ENCODE assay signal across 18 cellular contexts in the genomic region with DNA sequence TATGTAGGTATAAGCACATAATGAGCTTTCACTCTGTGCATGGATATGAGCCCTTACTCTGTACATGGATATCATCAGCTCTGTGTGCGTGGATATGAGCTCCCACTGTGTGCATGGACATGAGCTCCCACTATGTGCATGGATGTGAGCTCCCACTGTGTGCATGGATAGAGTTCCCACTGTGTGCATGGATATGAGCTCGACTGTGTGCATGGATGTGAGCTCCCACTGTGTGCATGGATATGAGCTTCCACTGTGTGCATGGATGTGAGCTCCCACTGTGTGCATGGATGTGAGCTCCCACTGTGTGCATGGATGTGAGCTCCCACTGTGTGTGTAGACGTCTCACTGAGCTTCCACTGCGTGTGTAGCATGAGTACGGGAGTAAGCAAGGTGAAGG.
DNase-seq lines count a peak whose midpoint lies in the region; ATAC-seq, FAIRE-seq and TF ChIP-seq lines count a peak whose summit lies in the region.
"Had no signal": no experiment of that assay in that cellular context is flagged by ENCODE, and none has a peak within 500 bp of the region (broad histone marks: within the 10 kb centered on the region; RNA-seq: fewer than 3 reads in every experiment).

No MANE protein-coding gene starts in this region.

- H4K20me1 ChIP-seq in BLaER1, result no peaks in the 10 kb centered on the region
- no peaks in the 10 kb centered on the region for H4K20me1 ChIP-seq in PC-3 (ENCODE audit: low read length)

- H3K9me3 ChIP-seq in BLaER1 (no peaks in the 10 kb centered on the region), PC-3 (ENCODE audit: low read length) (no peaks in the 10 kb centered on the region)
- H3K9me3 ChIP-seq in CD4-positive, CD25-positive, alpha-beta regulatory T cell (ENCODE audit: control insufficient read depth in 2 of 2, low read length in 2 of 2), result no peaks in the 10 kb centered on the region
- H3K9me3 ChIP-seq: lower lobe of right lung, Peyer's patch, thoracic aorta had no signal

- no peaks in the 10 kb centered on the region for H3K27me3 ChIP-seq in BLaER1
- no peaks in the 10 kb centered on the region for H3K27me3 ChIP-seq in CD4-positive, CD25-positive, alpha-beta regulatory T cell (ENCODE audit: control insufficient read depth, insufficient read depth, low read length)
- no peaks in the 10 kb centered on the region for H3K27me3 ChIP-seq in PC-3 (ENCODE audit: low read length)
- H3K27me3 ChIP-seq: Peyer's patch had no signal

- H3K36me3 ChIP-seq in BLaER1 (no peaks in the 10 kb centered on the region), PC-3 (ENCODE audit: low read depth, low read length) (no peaks in the 10 kb centered on the region)
- H3K36me3 ChIP-seq in CD4-positive, CD25-positive, alpha-beta regulatory T cell (ENCODE audit: control insufficient read depth, insufficient read depth, low read length), result no peaks in the 10 kb centered on the region
- H3K36me3 ChIP-seq: lower lobe of right lung, Peyer's patch, thoracic aorta had no signal

- H3K4me2 ChIP-seq in BLaER1 (peak overlapping the region; percentile 84), PC-3 (ENCODE audit: low read length) (peak overlapping the region; percentile 83; the same call in 1 of the 2 replicates)

- peak overlapping the region; percentile 95 to 98 (median 96) for H3K27ac Mint-ChIP-seq in CD4-positive, CD25-positive, alpha-beta regulatory T cell
- H3K27ac Mint-ChIP-seq: endodermal cell, nephron had no signal

- H3K4me3 ChIP-seq in BLaER1 (no peak overlapping the region), PC-3 (ENCODE audit: low read length) (no peak overlapping the region)
- H3K4me3 ChIP-seq in CD4-positive, CD25-positive, alpha-beta regulatory T cell (ENCODE audit: low read depth, low read length), result no peak overlapping the region
- H3K4me3 ChIP-seq: SK-N-MC, thoracic aorta had no signal

- no peak for ATAC-seq in CD4-positive, CD25-positive, alpha-beta regulatory T cell (ENCODE audit: low read depth in 2 of 2)
- ATAC-seq in PC-3 (no peak), HG02973 (IDR thresholded peaks at IDR 0.05; ENCODE audit: unreplicated experiment) (no peak), HG02884 (IDR thresholded peaks at IDR 0.05; ENCODE audit: unreplicated experiment) (no peak)

- H3K4me1 ChIP-seq in BLaER1, result peaks cover 79% of the 10 kb centered on the region
- peaks cover 19% of the 10 kb centered on the region for H3K4me1 ChIP-seq in CD4-positive, CD25-positive, alpha-beta regulatory T cell (ENCODE audit: control insufficient read depth, insufficient read depth, low read length, poor library complexity, severe bottlenecking)
- peaks cover 12% of the 10 kb centered on the region for H3K4me1 ChIP-seq in PC-3 (ENCODE audit: insufficient read depth, low read length)

- peaks cover 0 to 2% (median 0%) of the 10 kb centered on the region in 7 donors for H3K9me3 Mint-ChIP-seq in CD4-positive, CD25-positive, alpha-beta regulatory T cell
- H3K9me3 Mint-ChIP-seq: endodermal cell, nephron had no signal

- FAIRE-seq in GM19239 (lab: Jason Lieb, UNC), result no peak
- FAIRE-seq: astrocyte had no signal

- intact Hi-C loops in PC-3 (cut with micrococcal nuclease), result loop anchor here (5.0 kb wide), 1 partner anchor 45 kb away; no protein-coding TSS in a partner anchor

- H3K4me3 Mint-ChIP-seq in CD4-positive, CD25-positive, alpha-beta regulatory T cell, result peak overlapping the region; percentile 43 to 89 (median 84)
- H3K4me3 Mint-ChIP-seq: endodermal cell had no signal

- no peaks in the 10 kb centered on the region for H3K36me3 Mint-ChIP-seq in CD4-positive, CD25-positive, alpha-beta regulatory T cell

- CTCF ChIA-PET in PC-3 (lab: Charles Lee), result no interaction called here

- H2AFZ ChIP-seq in PC-3 (ENCODE audit: low read length), result no peak overlapping the region

- peaks cover 13% of the 10 kb centered on the region for H3K27me3 Mint-ChIP-seq in CD4-positive, CD25-positive, alpha-beta regulatory T cell

- H3K27ac ChIP-seq in BLaER1 (peak overlapping the region; percentile 49; the same call in 1 of the 2 replicates), PC-3 (ENCODE audit: low read length) (peak overlapping the region; percentile 33; the same call in 1 of the 2 replicates)
- peak overlapping the region; percentile 72 for H3K27ac ChIP-seq in CD4-positive, CD25-positive, alpha-beta regulatory T cell (ENCODE audit: insufficient read depth, low read length, poor library complexity, severe bottlenecking)
- H3K27ac ChIP-seq: lower lobe of right lung, SK-N-MC, thoracic aorta had no signal

- no peaks in the 10 kb centered on the region for H3K79me2 ChIP-seq in PC-3 (ENCODE audit: low read length)

- peaks cover 19 to 37% (median 24%) of the 10 kb centered on the region in 4 donors for H3K4me1 Mint-ChIP-seq in CD4-positive, CD25-positive, alpha-beta regulatory T cell

- no peaks in the 10 kb centered on the region for H3K9me2 ChIP-seq in PC-3 (replicated peaks; ENCODE audit: low read length)

- POLR2A ChIA-PET in PC-3 (lab: Charles Lee; ENCODE audit: unreplicated experiment), result no interaction called here

- DNase-seq in CD4-positive, CD25-positive, alpha-beta regulatory T cell, result no peak
- no peak for DNase-seq in PC-3
- peak; percentile 8 for DNase-seq in ecto neural progenitor cell (ENCODE audit: low spot score)
- no peak for DNase-seq in UCSD-AML1 (lab: John Stamatoyannopoulos, UW; ENCODE audit: unreplicated experiment)
- no peak for DNase-seq in GM19239 (ENCODE audit: insufficient read length, low spot score)
- DNase-seq: activated CD4-positive, alpha-beta T cell treated with anti-CD3 and anti-CD28 coated beads, Interleukin-2, amount 50 U/mL, for 4 hours; endodermal cell; lower lobe of right lung; NCI-H82; Peyer's patch; stimulated activated CD4-positive, alpha-beta T cell treated with anti-CD3 and anti-CD28 coated beads, Interleukin-4, amount 100 ng/mL, for 24 hours had no signal

- H3F3A ChIP-seq in PC-3 (ENCODE audit: low read length, unreplicated experiment), result no peaks in the 10 kb centered on the region

- H3K9ac ChIP-seq in BLaER1 (no peak overlapping the region), PC-3 (ENCODE audit: low read length) (no peak overlapping the region)

- no peak for TF ChIP-seq CTCF in PC-3 (conservative IDR thresholded peaks at IDR 0.05; ENCODE audit: low read depth, low read length)

- no TSS peak for BruUV-seq in PC-3 (replicated peaks; lab: Mats Ljungman, UMichigan)
